Comparison of ENCODE assay signal across 1 cellular context in the genomic region with DNA sequence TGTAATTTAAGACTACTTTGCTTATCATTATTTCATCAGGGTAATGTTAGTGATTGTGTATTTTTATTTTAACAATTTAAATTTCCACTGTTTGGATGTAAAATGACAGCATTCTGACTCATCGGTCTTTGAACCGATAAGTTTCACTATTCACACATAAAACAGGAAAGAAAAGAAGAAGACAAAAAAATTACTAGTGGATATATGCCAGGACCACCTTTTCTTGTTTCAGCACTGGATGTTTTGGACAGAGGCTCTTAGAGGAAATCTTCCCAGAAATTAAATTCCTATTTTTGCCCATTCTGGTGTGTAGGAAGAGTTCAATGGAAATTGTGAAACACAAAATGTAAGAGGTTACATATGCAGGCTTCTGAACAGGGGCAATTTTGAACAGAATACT.
TF ChIP-seq lines count a peak whose summit lies in the region.

No MANE protein-coding gene starts in this region.

TF ChIP-seq in A549, 52 proteins besides CTCF, POLR2A, EP300 and RAD21 (continued from another document):
- no peak for TF ChIP-seq SMC3 (IDR thresholded peaks at IDR 0.05)
